Comparison of ENCODE assay signal across 15 cellular contexts in the genomic region with DNA sequence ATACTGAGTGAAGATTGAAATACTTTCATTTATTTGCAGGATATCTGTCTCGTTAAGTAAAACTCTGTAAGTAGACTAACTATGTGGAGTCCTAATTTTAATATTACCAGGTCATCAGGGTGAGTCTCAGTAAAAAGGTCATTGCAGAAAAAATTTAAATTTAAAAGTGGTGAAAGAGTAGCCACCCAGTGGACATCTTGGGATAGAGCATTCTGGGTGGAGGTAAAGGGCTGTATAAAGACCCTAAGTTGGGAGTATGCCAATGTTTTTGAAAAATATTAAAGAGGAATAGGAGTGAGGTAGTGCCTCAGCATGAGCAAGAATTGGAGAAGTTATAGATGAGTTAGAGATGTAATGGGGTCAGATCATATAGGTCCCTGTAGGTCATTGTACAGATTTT.
DNase-seq lines count a peak whose midpoint lies in the region; ATAC-seq, FAIRE-seq and TF ChIP-seq lines count a peak whose summit lies in the region.
"Had no signal": no experiment of that assay in that cellular context is flagged by ENCODE, and none has a peak within 500 bp of the region (broad histone marks: within the 10 kb centered on the region; RNA-seq: fewer than 3 reads in every experiment).

No MANE protein-coding gene starts in this region.

- H3K4ac ChIP-seq in mesendoderm (ENCODE audit: low read depth, low read length): no peak overlapping the region

- no peak for DNase-seq in Calu3
- no peak for DNase-seq in HFF-Myc (ENCODE audit: extremely low read depth, low read depth)
- DNase-seq in astrocyte of the cerebellum (ENCODE audit: low read depth): no peak
- DNase-seq in mesendoderm: peak; percentile 19
- DNase-seq in GM12891 (ENCODE audit: insufficient read length, low spot score): no peak
- DNase-seq in HepG2 (ENCODE audit: low spot score): no peak
- DNase-seq in NCI-H187 (lab: John Stamatoyannopoulos, UW): no peak
- DNase-seq: activated CD4-positive, CD25-positive, alpha-beta regulatory T cell; activated T-cell treated with anti-CD3 and anti-CD28 coated beads, Interleukin-2, amount 50 U/mL, for 24 hours; naive B cell; sigmoid colon had no signal

- H2BK15ac ChIP-seq in mesendoderm (replicated peaks; ENCODE audit: low read depth): no peak overlapping the region

- no peak overlapping the region for H3K18ac ChIP-seq in mesendoderm (ENCODE audit: low read length)

- BruUV-seq in Calu3 (replicated peaks; lab: Mats Ljungman, UMichigan) (no TSS peak), HepG2 (replicated peaks; lab: Mats Ljungman, UMichigan) (no TSS peak)

- no peaks in the 10 kb centered on the region for H3K9me3 Mint-ChIP-seq in Calu3 (ENCODE audit: low read depth, unreplicated experiment)
- H3K9me3 Mint-ChIP-seq: activated T-cell treated with anti-CD3 and anti-CD28 coated beads, Interleukin-2, amount 50 U/mL, for 24 hours; naive B cell had no signal

- no peaks in the 10 kb centered on the region for H3K36me3 Mint-ChIP-seq in Calu3 (ENCODE audit: insufficient read depth, unreplicated experiment)
- H3K36me3 Mint-ChIP-seq: naive B cell had no signal

- no peak for TF ChIP-seq EP300 in HepG2 (IDR thresholded peaks at IDR 0.05; ENCODE audit: low read depth in 2 of 2, low read length in 2 of 2)
- no peak for TF ChIP-seq EP300 in HepG2 (CRISPR knock-in tag; IDR thresholded peaks at IDR 0.05; ENCODE audit: borderline replicate concordance)

- H4K8ac ChIP-seq in mesendoderm (ENCODE audit: low read depth, low read length): no peak overlapping the region

- no peak overlapping the region for H2BK120ac ChIP-seq in mesendoderm (ENCODE audit: low read depth, low read length)

- no peak overlapping the region for H3K9ac ChIP-seq in mesendoderm (ENCODE audit: low read length)
- H3K9ac ChIP-seq in HepG2 (ENCODE audit: insufficient read depth, low read depth, low read length): no peak overlapping the region

- H2AK5ac ChIP-seq in mesendoderm (ENCODE audit: low read length): no peak overlapping the region

- no peak overlapping the region for H3K23ac ChIP-seq in mesendoderm (ENCODE audit: low read length)

- no peaks in the 10 kb centered on the region for H3K9me3 ChIP-seq in HepG2 (ENCODE audit: low read length)
- H3K9me3 ChIP-seq: sigmoid colon, SJCRH30 had no signal

- H2AFZ ChIP-seq in HepG2 (ENCODE audit: low read length): no peak overlapping the region

- H3K36me3 ChIP-seq in mesendoderm (ENCODE audit: control insufficient read depth, insufficient read depth, low read length) (no peaks in the 10 kb centered on the region), HepG2 (replicated peaks in 1 of 2; ENCODE audit: control insufficient read depth in 1 of 2, insufficient read depth in 2 of 2, low read length in 2 of 2) (no peaks in the 10 kb centered on the region)
- H3K36me3 ChIP-seq: sigmoid colon, SJCRH30 had no signal

- ATAC-seq in HG02588 (IDR thresholded peaks at IDR 0.05; ENCODE audit: unreplicated experiment) (no peak), HepG2 (no peak)
- ATAC-seq: esophagus mucosa had no signal

- no peaks in the 10 kb centered on the region for H4K20me1 ChIP-seq in HepG2 (ENCODE audit: insufficient read depth, low read length)

- no peaks in the 10 kb centered on the region for H3K27me3 Mint-ChIP-seq in Calu3 (ENCODE audit: unreplicated experiment)

- POLR2A ChIA-PET in HepG2 (lab: Yijun Ruan, JAX): no interaction called here

- H3K4me1 ChIP-seq in mesendoderm (ENCODE audit: control insufficient read depth, low read depth, low read length): no peaks in the 10 kb centered on the region
- no peaks in the 10 kb centered on the region for H3K4me1 ChIP-seq in HepG2 (ENCODE audit: insufficient read depth, low read length)
- H3K4me1 ChIP-seq: sigmoid colon, SJCRH30 had no signal

- no peaks in the 10 kb centered on the region for H3K4me1 Mint-ChIP-seq in Calu3 (ENCODE audit: low read depth, unreplicated experiment)
- H3K4me1 Mint-ChIP-seq: naive B cell had no signal

- H2BK5ac ChIP-seq in mesendoderm (ENCODE audit: low read length): no peak overlapping the region

- no peaks in the 10 kb centered on the region for H3K79me1 ChIP-seq in mesendoderm (ENCODE audit: low read length)

- no CpG with 5 or more reads among the region's 1 CpG for WGBS in mesendoderm (ENCODE audit: extremely low coverage, insufficient coverage, low lambda C conversion rate)
- WGBS in HepG2 (ENCODE audit: low lambda C conversion rate): 0% methylated on average over 1 of the region's 1 CpG

- CTCF ChIA-PET in Calu3 (lab: Charles Lee) (no interaction called here), HepG2 (lab: Yijun Ruan, JAX; ENCODE audit: low intra/inter-chr PET ratio, low total read pairs) (no interaction called here)

- H3K4me3 ChIP-seq in HFF-Myc (replicated peaks; ENCODE audit: low read depth, low read length): no peak overlapping the region
- no peak overlapping the region for H3K4me3 ChIP-seq in astrocyte of the cerebellum (ENCODE audit: low read depth, low read length)
- no peak overlapping the region for H3K4me3 ChIP-seq in mesendoderm (ENCODE audit: low read length)
- H3K4me3 ChIP-seq in HepG2 (replicated peaks in 1 of 3; ENCODE audit: insufficient read depth in 1 of 3, low read depth in 2 of 3, low read length in 3 of 3): no peak overlapping the region
- H3K4me3 ChIP-seq: sigmoid colon, SJCRH30 had no signal

- TF ChIP-seq RAD21 in HepG2 (CRISPR knock-in tag; IDR thresholded peaks at IDR 0.05): no peak

- H3K4me2 ChIP-seq in mesendoderm (ENCODE audit: low read length): no peak overlapping the region
- no peak overlapping the region for H3K4me2 ChIP-seq in HepG2 (ENCODE audit: low read depth, low read length)

- in situ Hi-C loops in astrocyte of the cerebellum (cut with HindIII; ENCODE audit: low sequenced_read_pairs) (no loop called here), HepG2 (cut with HindIII; ENCODE audit: extremely low pct_ligation_motif_present, low pct_unique_long_range_greater_than_20kb) (no loop called here)

- FAIRE-seq in GM12891 (lab: Jason Lieb, UNC) (no peak), HepG2 (lab: Jason Lieb, UNC) (no peak)
- FAIRE-seq: islet of Langerhans had no signal

- TF ChIP-seq CTCF in Calu3 (IDR thresholded peaks at IDR 0.05; ENCODE audit: unreplicated experiment): peak; percentile 60
- peak; percentile 24 for TF ChIP-seq CTCF in HFF-Myc (IDR thresholded peaks at IDR 0.05; ENCODE audit: low read depth, low read length, missing control alignments)
- peak; percentile 38 for TF ChIP-seq CTCF in astrocyte of the cerebellum (IDR thresholded peaks at IDR 0.05; ENCODE audit: low read depth, low read length, missing control alignments)
- TF ChIP-seq CTCF in HepG2 (CRISPR knock-in tag; IDR thresholded peaks at IDR 0.05): no peak

- H3K4me3 Mint-ChIP-seq in Calu3 (ENCODE audit: low read depth, unreplicated experiment): no peak overlapping the region
- H3K4me3 Mint-ChIP-seq: activated T-cell treated with anti-CD3 and anti-CD28 coated beads, Interleukin-2, amount 50 U/mL, for 24 hours; naive B cell had no signal

- no peaks in the 10 kb centered on the region for H3K79me2 ChIP-seq in mesendoderm (ENCODE audit: control insufficient read depth, insufficient read depth, low read length)
- H3K79me2 ChIP-seq in HepG2 (ENCODE audit: insufficient read depth, low read length): no peaks in the 10 kb centered on the region

- TF ChIP-seq POLR2A in GM12891 (IDR thresholded peaks at IDR 0.05; ENCODE audit: low read depth, low read length) (no peak), HepG2 (IDR thresholded peaks at IDR 0.05; ENCODE audit: insufficient read depth in 1 of 2, low read depth in 2 of 2, low read length in 2 of 2) (no peak)

- H3K56ac ChIP-seq in mesendoderm (ENCODE audit: low read length): no peak overlapping the region

- H3K27me3 ChIP-seq in mesendoderm (ENCODE audit: insufficient read depth, low read length, poor library complexity) (no peaks in the 10 kb centered on the region), HepG2 (ENCODE audit: control insufficient read depth in 1 of 2, insufficient read depth in 2 of 2, low read length in 2 of 2) (no peaks in the 10 kb centered on the region)
- H3K27me3 ChIP-seq: sigmoid colon had no signal

- intact Hi-C loops in Calu3 (cut with micrococcal nuclease; ENCODE audit: unreplicated experiment): no loop called here
- intact Hi-C loops in HepG2 (cut with micrococcal nuclease; ENCODE audit: unreplicated experiment): no loop called here

- no peak overlapping the region for H3K27ac ChIP-seq in mesendoderm (ENCODE audit: low read depth, low read length)
- no peak overlapping the region for H3K27ac ChIP-seq in HepG2 (ENCODE audit: extremely low read length, insufficient read depth, low read length)
- H3K27ac ChIP-seq: sigmoid colon, SJCRH30 had no signal

- H3K27ac Mint-ChIP-seq in Calu3 (ENCODE audit: unreplicated experiment): no peak overlapping the region
- H3K27ac Mint-ChIP-seq: activated T-cell treated with anti-CD3 and anti-CD28 coated beads, Interleukin-2, amount 50 U/mL, for 24 hours had no signal

- no peak overlapping the region for H4K5ac ChIP-seq in mesendoderm (ENCODE audit: low read length)

TF ChIP-seq in GM12891, 5 proteins besides CTCF, POLR2A, EP300 and RAD21:
- TF ChIP-seq POLR2AphosphoS5 (IDR thresholded peaks at IDR 0.05; ENCODE audit: low read depth, low read length) (no peak), SPI1 (IDR thresholded peaks at IDR 0.05; ENCODE audit: low read depth, low read length) (no peak), PAX5 (IDR thresholded peaks at IDR 0.05; ENCODE audit: insufficient read depth, low read length, severe bottlenecking) (no peak), TAF1 (IDR thresholded peaks at IDR 0.05; ENCODE audit: low read depth, low read length) (no peak), POU2F2 (IDR thresholded peaks at IDR 0.05; ENCODE audit: low read depth, low read length) (no peak)

TF ChIP-seq in HepG2, 621 proteins besides CTCF, POLR2A, EP300 and RAD21 (continues in another document):
- no peak for TF ChIP-seq ZNF225 (CRISPR knock-in tag; IDR thresholded peaks at IDR 0.05)
